ENCODE assay signal across 9 cellular contexts in genomic region chr20:37336369-37337207, GRCh38. TPM values are rescaled to one million over a fixed set of nuclear protein-coding genes. Genes with fewer than 3 reads are reported as not detected.
DNase-seq lines count a peak whose midpoint lies in the region; ATAC-seq lines count a peak whose summit lies in the region.
"Had no signal": no experiment of that assay in that cellular context is flagged by ENCODE, and none has a peak within 500 bp of the region (broad histone marks: within the 10 kb centered on the region; RNA-seq: fewer than 3 reads in every experiment).

No MANE protein-coding gene starts in this region.

- no peaks in the 10 kb centered on the region for H3K9me3 Mint-ChIP-seq in effector memory CD8-positive, alpha-beta T cell

- H3K4me3 Mint-ChIP-seq in effector memory CD8-positive, alpha-beta T cell = peak overlapping the region; percentile 57 to 65

- H3K36me3 Mint-ChIP-seq in effector memory CD8-positive, alpha-beta T cell (ENCODE audit: insufficient read depth) = no peaks in the 10 kb centered on the region
- H3K36me3 Mint-ChIP-seq: brain had no signal

- peaks cover 13 to 15% of the 10 kb centered on the region in 2 donors for H3K4me1 Mint-ChIP-seq in effector memory CD8-positive, alpha-beta T cell (ENCODE audit: low read depth in 2 of 2)

- peak overlapping the region; percentile 71 to 87 for H3K27ac Mint-ChIP-seq in effector memory CD8-positive, alpha-beta T cell

- DNase-seq in AG20443 (ENCODE audit: low spot score) (peak; percentile 75), SKM-1 (lab: John Stamatoyannopoulos, UW; ENCODE audit: unreplicated experiment) (peak; percentile 69), occipital lobe (lab: John Stamatoyannopoulos, UW) (peak; percentile 14), kidney tubule cell (ENCODE audit: low spot score) (no peak), NCI-H1417 (lab: John Stamatoyannopoulos, UW) (no peak)
- no peak for DNase-seq in effector memory CD8-positive, alpha-beta T cell

- ATAC-seq in GM19025 (IDR thresholded peaks at IDR 0.05; ENCODE audit: low read depth, unreplicated experiment) = peak; percentile 72
- peak; percentile 61 for ATAC-seq in HG03066 (IDR thresholded peaks at IDR 0.05; ENCODE audit: low read depth, unreplicated experiment)
- peak; percentile 78 for ATAC-seq in effector memory CD8-positive, alpha-beta T cell (replicated peaks)

- H3K27me3 Mint-ChIP-seq in effector memory CD8-positive, alpha-beta T cell = no peaks in the 10 kb centered on the region
- H3K27me3 Mint-ChIP-seq: brain had no signal

RNA-seq across cellular contexts. Expression of gene SRC, which starts 9.4 kb away (rescaled TPM):
- 19.2 TPM for total RNA-seq in occipital lobe

RNA-seq across cellular contexts. Expression of gene MANBAL, which starts 47.1 kb away (rescaled TPM):
- 9.2 TPM for total RNA-seq in occipital lobe

Comparison
In these comparisons a context has a peak if more than half of its experiments do, and no peak if none do; other contexts are left out.
1. DNase-seq: peak in AG20443 (single experiment), SKM-1 (single experiment) and occipital lobe (single experiment); none in effector memory CD8-positive, alpha-beta T cell (0 of 3), kidney tubule cell (single experiment) and NCI-H1417 (0 of 3).
2. Peak in every context shown above with its lines, with median percentiles within 50 percentile points of each other: ATAC-seq.